25 cellular contexts compared by ENCODE assay signal in genomic region chr7:63113713-63114285, GRCh38.
"Had no signal": no experiment of that assay in that cellular context is flagged by ENCODE, and none has a peak within 500 bp of the region (broad histone marks: within the 10 kb centered on the region; RNA-seq: fewer than 3 reads in every experiment).

No MANE protein-coding gene starts in this region.

- H3K36me3 ChIP-seq: heart right ventricle, left lung, lower lobe of right lung, neutrophil, ovary, prostate gland, suprapubic skin, transverse colon had no signal

- ATAC-seq: heart right ventricle; left colon; left lung; natural killer cell; sciatic nerve; stimulated activated effector memory CD8-positive, alpha-beta T cell treated with anti-CD3 and anti-CD28 coated beads, Interleukin-12 subunit alpha, Interleukin-12 subunit beta, amount 100 ng/mL, for 72 hours had no signal

- H3K4me3 ChIP-seq: heart right ventricle, hepatocyte, left lung, lower lobe of right lung, neural progenitor cell, ovary, prostate gland, skin epidermis, suprapubic skin, transverse colon had no signal

- H3K9me3 ChIP-seq: ovary, prostate gland had no signal

- H3K27me3 Mint-ChIP-seq: naive B cell; stimulated activated naive CD8-positive, alpha-beta T cell treated with anti-CD3 and anti-CD28 coated beads, Interleukin-15, Interleukin-2, amounts not matched to agents 100 ng/mL and 50 ng/mL, for 24 hours had no signal

- H3K4me3 Mint-ChIP-seq: mesothelial cell of epicardium; naive B cell; natural killer cell; nephron progenitor cell; neural progenitor cell; stimulated activated effector memory CD8-positive, alpha-beta T cell treated with anti-CD3 and anti-CD28 coated beads, Interleukin-12 subunit alpha, Interleukin-12 subunit beta, amount 100 ng/mL, for 72 hours; stimulated activated naive CD8-positive, alpha-beta T cell treated with anti-CD3 and anti-CD28 coated beads, Interleukin-15, Interleukin-2, amounts not matched to agents 100 ng/mL and 50 ng/mL, for 24 hours had no signal

- H3K27ac Mint-ChIP-seq: mesothelial cell of epicardium; naive B cell; natural killer cell; nephron progenitor cell; neural progenitor cell; stimulated activated effector memory CD8-positive, alpha-beta T cell treated with anti-CD3 and anti-CD28 coated beads, Interleukin-12 subunit alpha, Interleukin-12 subunit beta, amount 100 ng/mL, for 72 hours; stimulated activated naive CD8-positive, alpha-beta T cell treated with anti-CD3 and anti-CD28 coated beads, Interleukin-15, Interleukin-2, amounts not matched to agents 100 ng/mL and 50 ng/mL, for 24 hours had no signal

- H3K27ac ChIP-seq: heart right ventricle, hepatocyte, left lung, lower lobe of right lung, neural progenitor cell, neutrophil, ovary, prostate gland, skin epidermis, suprapubic skin, transverse colon had no signal

- H3K4me1 Mint-ChIP-seq: mesothelial cell of epicardium; naive B cell; natural killer cell; nephron progenitor cell; neural progenitor cell; stimulated activated effector memory CD8-positive, alpha-beta T cell treated with anti-CD3 and anti-CD28 coated beads, Interleukin-12 subunit alpha, Interleukin-12 subunit beta, amount 100 ng/mL, for 72 hours had no signal

- H3K36me3 Mint-ChIP-seq: naive B cell; neural progenitor cell; stimulated activated effector memory CD8-positive, alpha-beta T cell treated with anti-CD3 and anti-CD28 coated beads, Interleukin-12 subunit alpha, Interleukin-12 subunit beta, amount 100 ng/mL, for 72 hours had no signal

- DNase-seq: heart right ventricle; left colon; left lung; lower lobe of right lung; mammary epithelial cell; mesenchymal stem cell; naive B cell; natural killer cell; nephron progenitor cell; occipital lobe; retina; stimulated activated CD4-positive, alpha-beta T cell treated with anti-CD3 and anti-CD28 coated beads, Interleukin-4, amount 100 ng/mL, for 24 hours; stimulated activated naive CD4-positive, alpha-beta T cell; transverse colon had no signal

- H3K4me1 ChIP-seq: heart right ventricle, left lung, lower lobe of right lung, neural progenitor cell, prostate gland, suprapubic skin, transverse colon had no signal

- H3K27me3 ChIP-seq: heart right ventricle, hepatocyte, left lung, neural progenitor cell, neutrophil, ovary, suprapubic skin, transverse colon had no signal
